In the genomic region with DNA sequence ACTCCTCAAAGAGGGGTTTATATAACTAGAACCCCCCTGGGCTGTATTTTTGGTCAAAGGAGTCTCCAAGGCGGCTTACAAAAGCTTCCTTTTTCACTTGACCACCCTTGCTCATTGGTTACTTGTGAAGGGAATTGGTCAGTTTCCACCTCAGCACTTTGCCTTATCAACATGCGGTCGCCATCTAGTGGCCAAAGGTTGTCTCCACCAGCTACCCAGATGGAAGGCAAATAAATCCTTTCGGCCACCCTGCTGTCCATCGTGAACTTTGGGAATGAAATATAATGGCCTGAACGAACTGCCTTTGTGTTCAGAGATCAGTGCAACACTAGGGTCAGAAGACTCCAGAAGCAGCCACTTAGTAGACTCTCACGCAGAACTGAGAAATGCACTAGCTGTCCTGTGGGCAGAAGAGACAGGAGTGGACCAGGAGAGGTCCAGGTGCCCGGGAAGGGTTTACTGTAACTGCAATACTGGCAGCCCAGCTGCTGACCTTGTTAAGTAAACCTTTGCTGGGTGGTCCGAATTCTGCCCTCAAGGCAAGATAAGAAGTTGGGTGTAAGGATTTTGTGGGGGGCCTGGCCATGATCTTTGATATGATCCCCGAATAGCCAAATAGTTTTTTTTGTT, we compare ENCODE assay signal across 8 cellular contexts.
DNase-seq lines count a peak whose midpoint lies in the region; ATAC-seq, FAIRE-seq and TF ChIP-seq lines count a peak whose summit lies in the region.

No MANE protein-coding gene starts in this region.

- H3K4me1 ChIP-seq in adrenal gland (replicated peaks in 1 of 2) = peaks cover 10 to 14% of the 10 kb centered on the region in 2 donors
- H3K4me1 ChIP-seq in left ventricle myocardium inferior = peaks cover 28% of the 10 kb centered on the region
- H3K4me1 ChIP-seq in psoas muscle = peaks cover 19% of the 10 kb centered on the region

- peak; percentile 80 to 90 (median 89) for TF ChIP-seq CTCF in adrenal gland (IDR thresholded peaks at IDR 0.05)
- TF ChIP-seq CTCF in left ventricle myocardium inferior (IDR thresholded peaks at IDR 0.05; ENCODE audit: borderline replicate concordance) = peak; percentile 94
- peak; percentile 86 for TF ChIP-seq CTCF in psoas muscle (IDR thresholded peaks at IDR 0.05)

- H3K9me3 ChIP-seq in adrenal gland (replicated peaks in 1 of 3) = no peaks in the 10 kb centered on the region
- H3K9me3 ChIP-seq in left ventricle myocardium inferior (replicated peaks) = no peaks in the 10 kb centered on the region
- no peaks in the 10 kb centered on the region for H3K9me3 ChIP-seq in psoas muscle

- peak; percentile 93 for FAIRE-seq in GM12892 (lab: Jason Lieb, UNC)

- intact Hi-C loops in adrenal gland (cut with DNase I) (no loop called here), left ventricle myocardium inferior (cut with micrococcal nuclease) (no loop called here), psoas muscle (cut with DNase I) (loop anchor here (1.0 to 5.0 kb wide), 4 partner anchors 18 to 216 kb away; a partner anchor contains a TSS)

- DNase-seq in AG08396 (ENCODE audit: low spot score) (peak; percentile 75), GM12892 (ENCODE audit: insufficient read length) (peak; percentile 40), RPMI7951 (ENCODE audit: low read depth) (peak; percentile 65), adrenal gland (peak; percentile 79 to 95 (median 88)), left ventricle myocardium inferior (peak; percentile 63), psoas muscle (peak; percentile 70 to 86)

- TF ChIP-seq POLR2A in GM12892 (IDR thresholded peaks at IDR 0.05; ENCODE audit: low read depth, low read length) (no peak), adrenal gland (IDR thresholded peaks at IDR 0.05) (no peak)

- H3K27ac ChIP-seq in adrenal gland (no peak overlapping the region), left ventricle myocardium inferior (replicated peaks) (peak overlapping the region; percentile 44), psoas muscle (peak overlapping the region; percentile 24)

- H3K4me3 ChIP-seq in adrenal gland (no peak overlapping the region), left ventricle myocardium inferior (no peak overlapping the region), psoas muscle (no peak overlapping the region)

- WGBS in adrenal gland, 4 donors = 20 to 31% (median 25%) methylated on average over 9 to 10 of the region's 10 CpGs
- WGBS in psoas muscle, 3 donors = 27 to 35% (median 30%) methylated on average over 10 of the region's 10 CpGs

- H3K27me3 ChIP-seq in adrenal gland (no peaks in the 10 kb centered on the region), left ventricle myocardium inferior (ENCODE audit: low read depth) (no peaks in the 10 kb centered on the region), psoas muscle (ENCODE audit: insufficient read depth in 3 of 3, low read length in 2 of 3) (no peaks in the 10 kb centered on the region)

- ATAC-seq in HG03196 (IDR thresholded peaks at IDR 0.05; ENCODE audit: unreplicated experiment) (peak; percentile 73), psoas muscle (peak; percentile 30 to 66 (median 46)), HG03378 (IDR thresholded peaks at IDR 0.05; ENCODE audit: unreplicated experiment) (no peak)

- H3K36me3 ChIP-seq in adrenal gland (replicated peaks in 1 of 2) (no peaks in the 10 kb centered on the region), left ventricle myocardium inferior (peaks cover 37% of the 10 kb centered on the region), psoas muscle (ENCODE audit: insufficient read depth in 1 of 2, low read depth in 1 of 2) (peaks cover 3 to 23% of the 10 kb centered on the region in 2 donors)

Comparison
In these comparisons a context has a peak if more than half of its experiments do, and no peak if none do; other contexts are left out.
1. H3K27ac ChIP-seq: peak in left ventricle myocardium inferior (single experiment) and psoas muscle (single experiment); none in adrenal gland (0 of 5).
2. intact Hi-C loops: an anchor here in psoas muscle (1.0 to 5.0 kb wide); none called in adrenal gland and left ventricle myocardium inferior.
3. Peak in every context shown above with its lines, with median percentiles within 50 percentile points of each other: DNase-seq and CTCF ChIP-seq.